Comparison of ENCODE assay signal across 8 cellular contexts in genomic region chr5:66144074-66144798, GRCh38. TPM values are rescaled to one million over a fixed set of nuclear protein-coding genes. Genes with fewer than 3 reads are reported as not detected.
DNase-seq lines count a peak whose midpoint lies in the region; TF ChIP-seq lines count a peak whose summit lies in the region.

Gene SREK1, plus strand, starts transcription at chr5:66144300. Its CDS starts 77 bp downstream, at chr5:66144377.

- TF ChIP-seq CTCF in GM20000 (IDR thresholded peaks at IDR 0.05; ENCODE audit: extremely low read depth, missing control alignments): no peak

- DNase-seq in CMK (ENCODE audit: low read depth) (peak; percentile 64), GM20000 (ENCODE audit: low spot score) (peak; percentile 93), HS-5 (ENCODE audit: low read depth) (peak; percentile 77), NOMO-1 (lab: John Stamatoyannopoulos, UW; ENCODE audit: unreplicated experiment in 2 of 2) (peak; percentile 81 to 93), lung microvascular endothelial cell (ENCODE audit: low read depth in 2 of 2) (peak; percentile 95 to 96)
- peak; percentile 77 for DNase-seq in effector CD8-positive, alpha-beta T cell (lab: John Stamatoyannopoulos, UW)
- peak; percentile 74 to 87 (median 80) for DNase-seq in stimulated activated CD4-positive, alpha-beta T cell treated with anti-CD3 and anti-CD28 coated beads, TNF-alpha, amount 100 ng/mL, for 4 hours (ENCODE audit: low read depth in 3 of 3)

- CTCF ChIA-PET in activated CD8-positive, alpha-beta memory T cell treated with anti-CD3 and anti-CD28 coated beads for 36 hours (lab: Charles Lee): interaction anchor here (0.5 to 1.0 kb wide), 3 partner anchors 79 to 1323 kb away, joined by 3 read pairs; no protein-coding TSS in a partner anchor

- POLR2A ChIA-PET in activated CD8-positive, alpha-beta memory T cell treated with anti-CD3 and anti-CD28 coated beads for 36 hours (lab: Charles Lee): interaction anchor here (0.7 to 1.0 kb wide), 2 partner anchors 12 to 220 kb away, joined by 3 to 4 read pairs; no protein-coding TSS in a partner anchor

RNA-seq across cellular contexts. Expression of gene SREK1, which starts in this region (rescaled TPM):
- total RNA-seq in activated CD8-positive, alpha-beta memory T cell treated with anti-CD3 and anti-CD28 coated beads for 36 hours: 10 to 100 TPM; 56.4 to 60.5 TPM
- 33.8 and 46.4 TPM in 2 replicates for total RNA-seq in lung microvascular endothelial cell

Comparison
In these comparisons a context has a peak if more than half of its experiments do, and no peak if none do; other contexts are left out.
1. Peak in every context shown above with its lines: DNase-seq.